In the genomic region with DNA sequence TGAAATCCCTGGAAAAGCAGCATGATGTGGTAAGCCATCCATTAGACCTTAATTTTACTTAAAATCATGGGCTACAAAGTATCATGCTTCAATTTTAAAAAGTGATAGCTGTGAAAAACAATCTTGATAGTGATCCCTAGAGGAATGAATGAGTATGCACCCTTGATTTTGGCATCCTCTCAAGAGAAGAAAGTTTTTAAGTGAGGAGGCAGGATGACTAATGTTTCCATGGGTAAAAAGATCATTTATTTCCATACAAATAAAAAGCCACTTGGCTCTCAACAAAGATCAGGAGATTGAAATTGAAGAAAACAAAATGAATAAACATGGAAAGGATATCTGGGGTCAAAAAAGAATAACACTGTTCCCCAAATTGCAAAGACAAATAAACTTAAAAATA, we compare ENCODE assay signal across 25 cellular contexts.
"Had no signal": no experiment of that assay in that cellular context is flagged by ENCODE, and none has a peak within 500 bp of the region (broad histone marks: within the 10 kb centered on the region; RNA-seq: fewer than 3 reads in every experiment).

No MANE protein-coding gene starts in this region.

- H3K4me1 Mint-ChIP-seq: activated B cell treated with CpG ODN at 0.5 μM for 24 hours; activated CD4-positive, alpha-beta T cell treated with anti-CD3 and anti-CD28 coated beads for 36 hours; activated naive CD8-positive, alpha-beta T cell treated with anti-CD3 and anti-CD28 coated beads, Interleukin-2, amount 10 ng/mL, durations not matched to agents 7 days and 5 days; naive thymus-derived CD8-positive, alpha-beta T cell; stimulated activated naive CD8-positive, alpha-beta T cell treated with anti-CD3 and anti-CD28 coated beads, Interleukin-15, amount 100 ng/mL, for 72 hours had no signal

- H3K27ac ChIP-seq: gastrocnemius medialis, left lung, ovary, suprapubic skin, tibial nerve had no signal

- DNase-seq: activated B cell treated with CpG ODN at 0.5 μM for 24 hours; activated CD4-positive, alpha-beta T cell treated with anti-CD3 and anti-CD28 coated beads for 36 hours; activated CD4-positive, alpha-beta T cell treated with anti-CD3 and anti-CD28 coated beads, Interleukin-2, amount 50 U/mL, for 4 hours; activated CD8-positive, alpha-beta memory T cell treated with anti-CD3 and anti-CD28 coated beads for 24 hours; activated CD8-positive, alpha-beta memory T cell treated with anti-CD3 and anti-CD28 coated beads, Interleukin-2, amount 50 U/mL, for 4 hours; activated naive CD4-positive, alpha-beta T cell treated with Interleukin-2 at 50 U/mL for 16 hours; activated naive CD8-positive, alpha-beta T cell treated with anti-CD3 and anti-CD28 coated beads, Interleukin-2, amount 10 ng/mL, durations not matched to agents 7 days and 5 days; activated T-cell treated with anti-CD3 and anti-CD28 coated beads, Interleukin-2, amount 50 U/mL, for 24 hours; cerebellar nuclear complex; gastrocnemius medialis; hippocampal formation; kidney glomerular epithelial cell; left lung; naive thymus-derived CD8-positive, alpha-beta T cell; ovary; right cardiac atrium; stimulated activated CD4-positive, alpha-beta T cell treated with anti-CD3 and anti-CD28 coated beads, Interleukin-12 subunit alpha, Interleukin-12 subunit beta, amount 100 ng/mL, for 4 hours; stimulated activated CD4-positive, alpha-beta T cell treated with anti-CD3 and anti-CD28 coated beads, Interleukin-4, amount 100 ng/mL, for 4 hours; stimulated activated naive CD8-positive, alpha-beta T cell treated with anti-CD3 and anti-CD28 coated beads, Interleukin-15, amount 100 ng/mL, for 72 hours; T-helper 1 cell; T-helper 9 cell had no signal

- H3K36me3 ChIP-seq: gastrocnemius medialis, left lung, ovary, suprapubic skin, tibial nerve had no signal

- H3K27ac Mint-ChIP-seq: activated B cell treated with CpG ODN at 0.5 μM for 24 hours; activated CD4-positive, alpha-beta T cell treated with anti-CD3 and anti-CD28 coated beads for 36 hours; activated naive CD8-positive, alpha-beta T cell treated with anti-CD3 and anti-CD28 coated beads, Interleukin-2, amount 10 ng/mL, durations not matched to agents 7 days and 5 days; activated T-cell treated with anti-CD3 and anti-CD28 coated beads, Interleukin-2, amount 50 U/mL, for 24 hours; activated T-helper 2 cell treated with anti-CD3 and anti-CD28 coated beads, Interferon-gamma antibody, Interleukin-2, Interleukin-4, amounts not matched to agents 10 μg/mL and 5 μg/mL and 100 μg/mL, durations not matched to agents 14 hours and 24 hours and 36 hours; naive thymus-derived CD8-positive, alpha-beta T cell; stimulated activated naive CD8-positive, alpha-beta T cell treated with anti-CD3 and anti-CD28 coated beads, Interleukin-15, amount 100 ng/mL, for 72 hours had no signal

- ATAC-seq: activated CD4-positive, alpha-beta T cell treated with anti-CD3 and anti-CD28 coated beads for 36 hours; gastrocnemius medialis; left lung; naive thymus-derived CD8-positive, alpha-beta T cell; right cardiac atrium; stimulated activated naive CD8-positive, alpha-beta T cell treated with anti-CD3 and anti-CD28 coated beads, Interleukin-15, amount 100 ng/mL, for 72 hours had no signal

- H3K4me1 ChIP-seq: gastrocnemius medialis, left lung, suprapubic skin had no signal

- H3K27me3 ChIP-seq: gastrocnemius medialis, left lung, ovary, suprapubic skin, tibial nerve had no signal

- H3K27me3 Mint-ChIP-seq: activated B cell treated with CpG ODN at 0.5 μM for 24 hours; activated CD4-positive, alpha-beta T cell treated with anti-CD3 and anti-CD28 coated beads for 36 hours; activated T-cell treated with anti-CD3 and anti-CD28 coated beads, Interleukin-2, amount 50 U/mL, for 24 hours; stimulated activated naive CD8-positive, alpha-beta T cell treated with anti-CD3 and anti-CD28 coated beads, Interleukin-15, amount 100 ng/mL, for 72 hours had no signal

- H3K4me3 ChIP-seq: gastrocnemius medialis, left lung, lung, ovary, suprapubic skin, tibial nerve had no signal

- H3K4me3 Mint-ChIP-seq: activated B cell treated with CpG ODN at 0.5 μM for 24 hours; activated CD4-positive, alpha-beta T cell treated with anti-CD3 and anti-CD28 coated beads for 36 hours; activated naive CD8-positive, alpha-beta T cell treated with anti-CD3 and anti-CD28 coated beads, Interleukin-2, amount 10 ng/mL, durations not matched to agents 7 days and 5 days; activated T-cell treated with anti-CD3 and anti-CD28 coated beads, Interleukin-2, amount 50 U/mL, for 24 hours; naive thymus-derived CD8-positive, alpha-beta T cell; stimulated activated naive CD8-positive, alpha-beta T cell treated with anti-CD3 and anti-CD28 coated beads, Interleukin-15, amount 100 ng/mL, for 72 hours had no signal

- H3K9me3 ChIP-seq: gastrocnemius medialis, left lung, ovary, suprapubic skin had no signal

- H3K9me3 Mint-ChIP-seq: activated T-helper 2 cell treated with anti-CD3 and anti-CD28 coated beads, Interferon-gamma antibody, Interleukin-2, Interleukin-4, amounts not matched to agents 10 μg/mL and 5 μg/mL and 100 μg/mL, durations not matched to agents 14 hours and 24 hours and 36 hours had no signal

- H3K36me3 Mint-ChIP-seq: activated naive CD8-positive, alpha-beta T cell treated with anti-CD3 and anti-CD28 coated beads, Interleukin-2, amount 10 ng/mL, durations not matched to agents 7 days and 5 days; naive thymus-derived CD8-positive, alpha-beta T cell had no signal
